In the genomic region with DNA sequence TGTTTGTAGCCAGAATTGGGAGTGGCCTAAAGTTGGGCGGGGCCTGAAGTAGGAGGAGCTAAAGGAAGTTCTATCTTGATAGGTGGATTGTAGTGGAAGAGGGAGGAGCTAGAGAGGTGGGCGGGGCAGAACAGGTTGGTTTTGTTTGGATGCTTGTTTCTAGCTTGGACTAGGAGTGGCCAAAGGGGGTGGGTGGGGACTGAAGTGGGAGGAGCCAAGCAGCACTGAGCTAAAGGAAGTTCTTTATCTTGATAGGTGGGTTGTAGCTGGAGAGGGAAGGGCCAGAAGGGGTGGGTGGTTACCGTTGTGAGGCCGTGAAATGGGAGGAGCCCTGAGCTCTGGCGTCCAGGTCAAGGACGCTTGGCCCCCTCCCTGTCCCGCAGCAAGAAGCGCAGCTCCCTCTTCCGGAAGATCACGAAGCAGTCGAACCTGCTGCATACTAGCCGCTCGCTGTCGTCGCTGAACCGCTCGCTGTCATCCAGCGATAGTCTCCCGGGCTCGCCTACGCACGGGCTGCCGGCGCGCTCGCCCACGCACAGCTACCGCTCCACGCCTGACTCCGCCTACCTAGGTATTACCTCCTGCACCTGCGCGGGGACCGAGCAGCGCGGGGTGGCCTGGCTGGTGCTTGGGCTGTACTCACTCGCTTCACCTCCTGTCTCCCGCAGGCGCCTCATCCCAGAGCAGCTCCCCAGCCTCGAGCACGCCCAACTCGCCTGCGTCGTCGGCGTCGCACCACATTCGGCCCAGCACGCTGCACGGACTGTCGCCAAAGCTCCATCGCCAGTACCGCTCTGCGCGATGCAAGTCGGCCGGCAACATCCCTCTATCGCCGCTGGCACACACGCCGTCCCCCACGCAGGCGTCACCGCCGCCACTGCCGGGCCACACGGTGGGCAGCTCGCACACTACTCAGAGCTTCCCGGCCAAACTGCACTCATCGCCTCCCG, we compare ENCODE assay signal across 1 cellular context.
A peak's percentile ranks its signal among the peaks of the same experiment; 100 is the strongest.
TF ChIP-seq lines count a peak whose summit lies in the region.

No MANE protein-coding gene starts in this region.

TF ChIP-seq in HEK293, 187 proteins besides CTCF, POLR2A, EP300 and RAD21 (continued from another document):
- TF ChIP-seq, protein P1, sequence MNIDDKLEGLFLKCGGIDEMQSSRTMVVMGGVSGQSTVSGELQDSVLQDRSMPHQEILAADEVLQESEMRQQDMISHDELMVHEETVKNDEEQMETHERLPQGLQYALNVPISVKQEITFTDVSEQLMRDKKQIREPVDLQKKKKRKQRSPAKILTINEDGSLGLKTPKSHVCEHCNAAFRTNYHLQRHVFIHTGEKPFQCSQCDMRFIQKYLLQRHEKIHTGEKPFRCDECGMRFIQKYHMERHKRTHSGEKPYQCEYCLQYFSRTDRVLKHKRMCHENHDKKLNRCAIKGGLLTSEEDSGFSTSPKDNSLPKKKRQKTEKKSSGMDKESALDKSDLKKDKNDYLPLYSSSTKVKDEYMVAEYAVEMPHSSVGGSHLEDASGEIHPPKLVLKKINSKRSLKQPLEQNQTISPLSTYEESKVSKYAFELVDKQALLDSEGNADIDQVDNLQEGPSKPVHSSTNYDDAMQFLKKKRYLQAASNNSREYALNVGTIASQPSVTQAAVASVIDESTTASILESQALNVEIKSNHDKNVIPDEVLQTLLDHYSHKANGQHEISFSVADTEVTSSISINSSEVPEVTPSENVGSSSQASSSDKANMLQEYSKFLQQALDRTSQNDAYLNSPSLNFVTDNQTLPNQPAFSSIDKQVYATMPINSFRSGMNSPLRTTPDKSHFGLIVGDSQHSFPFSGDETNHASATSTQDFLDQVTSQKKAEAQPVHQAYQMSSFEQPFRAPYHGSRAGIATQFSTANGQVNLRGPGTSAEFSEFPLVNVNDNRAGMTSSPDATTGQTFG (tag by site-specific recombination; IDR thresholded peaks at IDR 0.05; ENCODE audit: borderline replicate concordance) = no peak
- TF ChIP-seq KLF9 (tag by site-specific recombination; IDR thresholded peaks at IDR 0.05; ENCODE audit: low read depth) = peak; percentile 47; the same call in 1 of the 2 replicates
- TF ChIP-seq ZNF391 (tag by site-specific recombination; IDR thresholded peaks at IDR 0.05; ENCODE audit: borderline replicate concordance, low read depth) = no peak
- TF ChIP-seq ZNF433 (tag by site-specific recombination; IDR thresholded peaks at IDR 0.05; ENCODE audit: low read depth) = no peak
- TF ChIP-seq, protein P2, sequence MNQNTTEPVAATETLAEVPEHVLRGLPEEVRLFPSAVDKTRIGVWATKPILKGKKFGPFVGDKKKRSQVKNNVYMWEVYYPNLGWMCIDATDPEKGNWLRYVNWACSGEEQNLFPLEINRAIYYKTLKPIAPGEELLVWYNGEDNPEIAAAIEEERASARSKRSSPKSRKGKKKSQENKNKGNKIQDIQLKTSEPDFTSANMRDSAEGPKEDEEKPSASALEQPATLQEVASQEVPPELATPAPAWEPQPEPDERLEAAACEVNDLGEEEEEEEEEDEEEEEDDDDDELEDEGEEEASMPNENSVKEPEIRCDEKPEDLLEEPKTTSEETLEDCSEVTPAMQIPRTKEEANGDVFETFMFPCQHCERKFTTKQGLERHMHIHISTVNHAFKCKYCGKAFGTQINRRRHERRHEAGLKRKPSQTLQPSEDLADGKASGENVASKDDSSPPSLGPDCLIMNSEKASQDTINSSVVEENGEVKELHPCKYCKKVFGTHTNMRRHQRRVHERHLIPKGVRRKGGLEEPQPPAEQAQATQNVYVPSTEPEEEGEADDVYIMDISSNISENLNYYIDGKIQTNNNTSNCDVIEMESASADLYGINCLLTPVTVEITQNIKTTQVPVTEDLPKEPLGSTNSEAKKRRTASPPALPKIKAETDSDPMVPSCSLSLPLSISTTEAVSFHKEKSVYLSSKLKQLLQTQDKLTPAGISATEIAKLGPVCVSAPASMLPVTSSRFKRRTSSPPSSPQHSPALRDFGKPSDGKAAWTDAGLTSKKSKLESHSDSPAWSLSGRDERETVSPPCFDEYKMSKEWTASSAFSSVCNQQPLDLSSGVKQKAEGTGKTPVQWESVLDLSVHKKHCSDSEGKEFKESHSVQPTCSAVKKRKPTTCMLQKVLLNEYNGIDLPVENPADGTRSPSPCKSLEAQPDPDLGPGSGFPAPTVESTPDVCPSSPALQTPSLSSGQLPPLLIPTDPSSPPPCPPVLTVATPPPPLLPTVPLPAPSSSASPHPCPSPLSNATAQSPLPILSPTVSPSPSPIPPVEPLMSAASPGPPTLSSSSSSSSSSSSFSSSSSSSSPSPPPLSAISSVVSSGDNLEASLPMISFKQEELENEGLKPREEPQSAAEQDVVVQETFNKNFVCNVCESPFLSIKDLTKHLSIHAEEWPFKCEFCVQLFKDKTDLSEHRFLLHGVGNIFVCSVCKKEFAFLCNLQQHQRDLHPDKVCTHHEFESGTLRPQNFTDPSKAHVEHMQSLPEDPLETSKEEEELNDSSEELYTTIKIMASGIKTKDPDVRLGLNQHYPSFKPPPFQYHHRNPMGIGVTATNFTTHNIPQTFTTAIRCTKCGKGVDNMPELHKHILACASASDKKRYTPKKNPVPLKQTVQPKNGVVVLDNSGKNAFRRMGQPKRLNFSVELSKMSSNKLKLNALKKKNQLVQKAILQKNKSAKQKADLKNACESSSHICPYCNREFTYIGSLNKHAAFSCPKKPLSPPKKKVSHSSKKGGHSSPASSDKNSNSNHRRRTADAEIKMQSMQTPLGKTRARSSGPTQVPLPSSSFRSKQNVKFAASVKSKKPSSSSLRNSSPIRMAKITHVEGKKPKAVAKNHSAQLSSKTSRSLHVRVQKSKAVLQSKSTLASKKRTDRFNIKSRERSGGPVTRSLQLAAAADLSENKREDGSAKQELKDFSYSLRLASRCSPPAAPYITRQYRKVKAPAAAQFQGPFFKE (tag by site-specific recombination; IDR thresholded peaks at IDR 0.05; ENCODE audit: borderline replicate concordance) = no peak
- no peak for TF ChIP-seq BCL11B (tag by site-specific recombination; IDR thresholded peaks at IDR 0.05; ENCODE audit: low read depth)
- TF ChIP-seq ZNF654 (tag by site-specific recombination; IDR thresholded peaks at IDR 0.05; ENCODE audit: low read depth) = no peak
- no peak for TF ChIP-seq ZNF23 (tag by site-specific recombination; IDR thresholded peaks at IDR 0.05; ENCODE audit: borderline replicate concordance)
- TF ChIP-seq ZNF174 (tag by site-specific recombination; IDR thresholded peaks at IDR 0.05) = no peak
- TF ChIP-seq ZNF544 (tag by site-specific recombination; IDR thresholded peaks at IDR 0.05) = no peak
- no peak for TF ChIP-seq ZNF623 (tag by site-specific recombination; IDR thresholded peaks at IDR 0.05)
- TF ChIP-seq, protein P3, sequence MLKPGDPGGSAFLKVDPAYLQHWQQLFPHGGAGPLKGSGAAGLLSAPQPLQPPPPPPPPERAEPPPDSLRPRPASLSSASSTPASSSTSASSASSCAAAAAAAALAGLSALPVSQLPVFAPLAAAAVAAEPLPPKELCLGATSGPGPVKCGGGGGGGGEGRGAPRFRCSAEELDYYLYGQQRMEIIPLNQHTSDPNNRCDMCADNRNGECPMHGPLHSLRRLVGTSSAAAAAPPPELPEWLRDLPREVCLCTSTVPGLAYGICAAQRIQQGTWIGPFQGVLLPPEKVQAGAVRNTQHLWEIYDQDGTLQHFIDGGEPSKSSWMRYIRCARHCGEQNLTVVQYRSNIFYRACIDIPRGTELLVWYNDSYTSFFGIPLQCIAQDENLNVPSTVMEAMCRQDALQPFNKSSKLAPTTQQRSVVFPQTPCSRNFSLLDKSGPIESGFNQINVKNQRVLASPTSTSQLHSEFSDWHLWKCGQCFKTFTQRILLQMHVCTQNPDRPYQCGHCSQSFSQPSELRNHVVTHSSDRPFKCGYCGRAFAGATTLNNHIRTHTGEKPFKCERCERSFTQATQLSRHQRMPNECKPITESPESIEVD (tag by site-specific recombination; IDR thresholded peaks at IDR 0.05) = no peak
- TF ChIP-seq ZNF777 (tag by site-specific recombination; IDR thresholded peaks at IDR 0.05; ENCODE audit: borderline replicate concordance) = no peak
- TF ChIP-seq SP3 (tag by site-specific recombination; IDR thresholded peaks at IDR 0.05) = peak; percentile 74
- TF ChIP-seq ZNF658 (tag by site-specific recombination; IDR thresholded peaks at IDR 0.05) = no peak
- no peak for TF ChIP-seq ZNF785 (tag by site-specific recombination; IDR thresholded peaks at IDR 0.05)
- TF ChIP-seq KLF10 (tag by site-specific recombination; IDR thresholded peaks at IDR 0.05) = no peak
- peak; percentile 46; the same call in 1 of the 2 replicates for TF ChIP-seq KLF8 (tag by site-specific recombination; IDR thresholded peaks at IDR 0.05)
- TF ChIP-seq ZNF221 (tag by site-specific recombination; IDR thresholded peaks at IDR 0.05; ENCODE audit: borderline replicate concordance) = no peak
- no peak for TF ChIP-seq ZNF830 (tag by site-specific recombination; IDR thresholded peaks at IDR 0.05; ENCODE audit: low read depth)
- no peak for TF ChIP-seq EGR2 (tag by site-specific recombination; IDR thresholded peaks at IDR 0.05; ENCODE audit: low read depth)
- no peak for TF ChIP-seq ZNF335 (tag by site-specific recombination; conservative IDR thresholded peaks at IDR 0.05)
- TF ChIP-seq ZNF311 (tag by site-specific recombination; IDR thresholded peaks at IDR 0.05; ENCODE audit: borderline replicate concordance) = no peak
- TF ChIP-seq, protein P4, sequence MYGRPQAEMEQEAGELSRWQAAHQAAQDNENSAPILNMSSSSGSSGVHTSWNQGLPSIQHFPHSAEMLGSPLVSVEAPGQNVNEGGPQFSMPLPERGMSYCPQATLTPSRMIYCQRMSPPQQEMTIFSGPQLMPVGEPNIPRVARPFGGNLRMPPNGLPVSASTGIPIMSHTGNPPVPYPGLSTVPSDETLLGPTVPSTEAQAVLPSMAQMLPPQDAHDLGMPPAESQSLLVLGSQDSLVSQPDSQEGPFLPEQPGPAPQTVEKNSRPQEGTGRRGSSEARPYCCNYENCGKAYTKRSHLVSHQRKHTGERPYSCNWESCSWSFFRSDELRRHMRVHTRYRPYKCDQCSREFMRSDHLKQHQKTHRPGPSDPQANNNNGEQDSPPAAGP (tag by site-specific recombination; IDR thresholded peaks at IDR 0.05) = no peak
- TF ChIP-seq, protein P5, sequence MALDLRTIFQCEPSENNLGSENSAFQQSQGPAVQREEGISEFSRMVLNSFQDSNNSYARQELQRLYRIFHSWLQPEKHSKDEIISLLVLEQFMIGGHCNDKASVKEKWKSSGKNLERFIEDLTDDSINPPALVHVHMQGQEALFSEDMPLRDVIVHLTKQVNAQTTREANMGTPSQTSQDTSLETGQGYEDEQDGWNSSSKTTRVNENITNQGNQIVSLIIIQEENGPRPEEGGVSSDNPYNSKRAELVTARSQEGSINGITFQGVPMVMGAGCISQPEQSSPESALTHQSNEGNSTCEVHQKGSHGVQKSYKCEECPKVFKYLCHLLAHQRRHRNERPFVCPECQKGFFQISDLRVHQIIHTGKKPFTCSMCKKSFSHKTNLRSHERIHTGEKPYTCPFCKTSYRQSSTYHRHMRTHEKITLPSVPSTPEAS (tag by site-specific recombination; IDR thresholded peaks at IDR 0.05) = no peak
- TF ChIP-seq ZNF660 (tag by site-specific recombination; IDR thresholded peaks at IDR 0.05) = no peak
- TF ChIP-seq, protein P6, sequence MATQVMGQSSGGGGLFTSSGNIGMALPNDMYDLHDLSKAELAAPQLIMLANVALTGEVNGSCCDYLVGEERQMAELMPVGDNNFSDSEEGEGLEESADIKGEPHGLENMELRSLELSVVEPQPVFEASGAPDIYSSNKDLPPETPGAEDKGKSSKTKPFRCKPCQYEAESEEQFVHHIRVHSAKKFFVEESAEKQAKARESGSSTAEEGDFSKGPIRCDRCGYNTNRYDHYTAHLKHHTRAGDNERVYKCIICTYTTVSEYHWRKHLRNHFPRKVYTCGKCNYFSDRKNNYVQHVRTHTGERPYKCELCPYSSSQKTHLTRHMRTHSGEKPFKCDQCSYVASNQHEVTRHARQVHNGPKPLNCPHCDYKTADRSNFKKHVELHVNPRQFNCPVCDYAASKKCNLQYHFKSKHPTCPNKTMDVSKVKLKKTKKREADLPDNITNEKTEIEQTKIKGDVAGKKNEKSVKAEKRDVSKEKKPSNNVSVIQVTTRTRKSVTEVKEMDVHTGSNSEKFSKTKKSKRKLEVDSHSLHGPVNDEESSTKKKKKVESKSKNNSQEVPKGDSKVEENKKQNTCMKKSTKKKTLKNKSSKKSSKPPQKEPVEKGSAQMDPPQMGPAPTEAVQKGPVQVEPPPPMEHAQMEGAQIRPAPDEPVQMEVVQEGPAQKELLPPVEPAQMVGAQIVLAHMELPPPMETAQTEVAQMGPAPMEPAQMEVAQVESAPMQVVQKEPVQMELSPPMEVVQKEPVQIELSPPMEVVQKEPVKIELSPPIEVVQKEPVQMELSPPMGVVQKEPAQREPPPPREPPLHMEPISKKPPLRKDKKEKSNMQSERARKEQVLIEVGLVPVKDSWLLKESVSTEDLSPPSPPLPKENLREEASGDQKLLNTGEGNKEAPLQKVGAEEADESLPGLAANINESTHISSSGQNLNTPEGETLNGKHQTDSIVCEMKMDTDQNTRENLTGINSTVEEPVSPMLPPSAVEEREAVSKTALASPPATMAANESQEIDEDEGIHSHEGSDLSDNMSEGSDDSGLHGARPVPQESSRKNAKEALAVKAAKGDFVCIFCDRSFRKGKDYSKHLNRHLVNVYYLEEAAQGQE (tag by site-specific recombination; IDR thresholded peaks at IDR 0.05) = no peak
- no peak for TF ChIP-seq ZNF585B (tag by site-specific recombination; IDR thresholded peaks at IDR 0.05)
- TF ChIP-seq, protein P7, sequence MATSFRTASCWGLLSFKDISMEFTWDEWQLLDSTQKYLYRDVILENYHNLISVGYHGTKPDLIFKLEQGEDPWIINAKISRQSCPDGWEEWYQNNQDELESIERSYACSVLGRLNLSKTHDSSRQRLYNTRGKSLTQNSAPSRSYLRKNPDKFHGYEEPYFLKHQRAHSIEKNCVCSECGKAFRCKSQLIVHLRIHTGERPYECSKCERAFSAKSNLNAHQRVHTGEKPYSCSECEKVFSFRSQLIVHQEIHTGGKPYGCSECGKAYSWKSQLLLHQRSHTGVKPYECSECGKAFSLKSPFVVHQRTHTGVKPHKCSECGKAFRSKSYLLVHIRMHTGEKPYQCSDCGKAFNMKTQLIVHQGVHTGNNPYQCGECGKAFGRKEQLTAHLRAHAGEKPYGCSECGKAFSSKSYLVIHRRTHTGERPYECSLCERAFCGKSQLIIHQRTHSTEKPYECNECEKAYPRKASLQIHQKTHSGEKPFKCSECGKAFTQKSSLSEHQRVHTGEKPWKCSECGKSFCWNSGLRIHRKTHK (tag by site-specific recombination; IDR thresholded peaks at IDR 0.05) = no peak
- no peak for TF ChIP-seq OVOL3 (tag by site-specific recombination; IDR thresholded peaks at IDR 0.05)
- peak; percentile 61 for TF ChIP-seq SP2 (tag by site-specific recombination; IDR thresholded peaks at IDR 0.05)
- TF ChIP-seq, protein P8, sequence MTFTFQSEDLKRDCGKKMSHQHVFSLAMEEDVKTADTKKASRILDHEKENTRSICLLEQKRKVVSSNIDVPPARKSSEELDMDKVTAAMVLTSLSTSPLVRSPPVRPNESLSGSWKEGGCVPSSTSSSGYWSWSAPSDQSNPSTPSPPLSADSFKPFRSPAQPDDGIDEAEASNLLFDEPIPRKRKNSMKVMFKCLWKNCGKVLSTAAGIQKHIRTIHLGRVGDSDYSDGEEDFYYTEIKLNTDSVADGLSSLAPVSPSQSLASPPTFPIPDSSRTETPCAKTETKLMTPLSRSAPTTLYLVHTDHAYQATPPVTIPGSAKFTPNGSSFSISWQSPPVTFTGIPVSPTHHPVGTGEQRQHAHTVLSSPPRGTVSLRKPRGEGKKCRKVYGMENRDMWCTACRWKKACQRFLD (tag by site-specific recombination; IDR thresholded peaks at IDR 0.05) = no peak
